Comparison of ENCODE assay signal across 8 cellular contexts in the genomic region with DNA sequence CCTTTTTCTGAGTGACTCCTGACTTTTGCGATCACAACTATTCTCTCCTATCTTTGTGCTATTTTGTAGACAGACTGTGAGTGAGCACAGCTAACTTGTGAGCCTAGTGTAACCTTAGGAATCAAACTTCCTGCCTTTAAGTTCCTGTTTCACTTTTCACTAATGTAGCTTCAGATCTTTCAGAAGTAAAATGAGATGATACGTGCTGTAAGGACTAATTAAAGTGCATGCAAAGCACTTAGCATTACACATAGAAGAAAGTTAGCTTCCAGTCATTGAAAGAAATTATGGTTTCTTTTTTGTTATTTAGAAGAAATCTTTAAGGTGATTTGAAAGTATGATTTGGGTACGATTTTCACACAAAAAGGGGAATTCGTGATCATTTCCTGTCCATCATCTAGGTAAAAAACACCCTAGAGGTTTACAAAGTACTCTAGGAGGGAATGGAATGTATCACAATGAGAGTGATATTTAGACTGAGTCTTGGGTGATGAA.
DNase-seq lines count a peak whose midpoint lies in the region; ATAC-seq lines count a peak whose summit lies in the region.

No MANE protein-coding gene starts in this region.

- intact Hi-C loops in head of caudate nucleus (cut with DNase I), result no loop called here

- H3K9me3 ChIP-seq in mononuclear cell (ENCODE audit: low read depth, low read length), result no peaks in the 10 kb centered on the region

- H3K4me3 ChIP-seq in mononuclear cell (ENCODE audit: low read length), result peak overlapping the region; percentile 1

- DNase-seq in NOMO-1 treated with dmso at 0.1 percent for 144 hours (lab: John Stamatoyannopoulos, UW; ENCODE audit: unreplicated experiment), result peak; percentile 26
- no peak for DNase-seq in DMS114 treated with DMSO at 0.1 percent for 48 hours (lab: John Stamatoyannopoulos, UW; ENCODE audit: unreplicated experiment)
- DNase-seq in head of caudate nucleus, result no peak
- DNase-seq in iPS-NIHi11 (ENCODE audit: low spot score), result no peak
- no peak for DNase-seq in cerebellar cortex (ENCODE audit: low spot score)

- peak; percentile 74 for ATAC-seq in GM18873 (IDR thresholded peaks at IDR 0.05; ENCODE audit: low FRiP score, unreplicated experiment)
- peak; percentile 84 for ATAC-seq in HG02642 (IDR thresholded peaks at IDR 0.05; ENCODE audit: poor library complexity, unreplicated experiment)

- H3K4me1 ChIP-seq in mononuclear cell (ENCODE audit: insufficient read depth, low read length), result peaks cover 35% of the 10 kb centered on the region

- H3K27me3 ChIP-seq in mononuclear cell (ENCODE audit: insufficient read depth, low read length), result no peaks in the 10 kb centered on the region
